ENCODE assay signal across 21 cellular contexts in genomic region chr3:89372456-89372855, GRCh38.
DNase-seq lines count a peak whose midpoint lies in the region; ATAC-seq and TF ChIP-seq lines count a peak whose summit lies in the region.
"Had no signal": no experiment of that assay in that cellular context is flagged by ENCODE, and none has a peak within 500 bp of the region (broad histone marks: within the 10 kb centered on the region; RNA-seq: fewer than 3 reads in every experiment).

No MANE protein-coding gene starts in this region.

- H3K9me2 ChIP-seq in SK-N-SH = no peaks in the 10 kb centered on the region

- H3K9ac ChIP-seq in SK-N-SH = no peak overlapping the region

- H3K4me3 ChIP-seq in SK-N-SH (ENCODE audit: low read depth in 2 of 2, low read length in 1 of 2) = no peak overlapping the region
- H3K4me3 ChIP-seq: coronary artery, gastrocnemius medialis, K562, testis had no signal

- DNase-seq in SK-N-SH (no peak), SK-MEL-5 (ENCODE audit: low read depth, low spot score) (peak; percentile 3), fibroblast of gingiva (ENCODE audit: low read depth) (peak; percentile 74), superior temporal gyrus (ENCODE audit: extremely low spot score) (peak; percentile 61), NCI-H748 treated with DMSO at 0.1 percent for 48 hours (lab: John Stamatoyannopoulos, UW) (no peak), DMS 273 treated with DMSO at 0.1 percent for 48 hours (lab: John Stamatoyannopoulos, UW) (no peak)
- DNase-seq: activated CD4-positive, alpha-beta T cell treated with anti-CD3 and anti-CD28 coated beads, Interleukin-2, amount 10 ng/mL, durations not matched to agents 24 days and 14 days; activated CD8-positive, alpha-beta memory T cell treated with anti-CD3 and anti-CD28 coated beads, Interleukin-2, amount 10 ng/mL, durations not matched to agents 7 days and 5 days; gastrocnemius medialis; hypothalamus; naive B cell; NCI-H1930; NCI-H524; retina; testis had no signal

- H4K20me1 ChIP-seq in SK-N-SH (ENCODE audit: insufficient read depth) = no peaks in the 10 kb centered on the region

- CTCF ChIA-PET in SK-N-SH (lab: Yijun Ruan, JAX) = interaction anchor here (1.3 kb wide), 1 partner anchor 14 kb away, joined by 3 read pairs; no protein-coding TSS in a partner anchor

- no peaks in the 10 kb centered on the region for H3K36me3 ChIP-seq in SK-N-SH (replicated peaks in 1 of 2; ENCODE audit: control insufficient read depth in 1 of 2, insufficient read depth in 2 of 2, low read length in 1 of 2)
- H3K36me3 ChIP-seq: gastrocnemius medialis had no signal

- no peaks in the 10 kb centered on the region; a peak in 1 of 4 replicates for H3K4me1 ChIP-seq in SK-N-SH (ENCODE audit: control insufficient read depth in 1 of 2, insufficient read depth in 2 of 2, low read depth in 1 of 2, low read length in 1 of 2)
- H3K4me1 ChIP-seq: gastrocnemius medialis, testis had no signal

- no peaks in the 10 kb centered on the region for H3K27me3 ChIP-seq in SK-N-SH (ENCODE audit: insufficient read depth)
- H3K27me3 ChIP-seq: gastrocnemius medialis, testis had no signal

- no peak for TF ChIP-seq CTCF in SK-N-SH (IDR thresholded peaks at IDR 0.05)

- no peak for ATAC-seq in SK-N-SH treated with all-trans-retinoic acid at 6 μM for 48 hours
- ATAC-seq in HG03196 (IDR thresholded peaks at IDR 0.05; ENCODE audit: unreplicated experiment) = no peak
- ATAC-seq: activated CD8-positive, alpha-beta memory T cell treated with anti-CD3 and anti-CD28 coated beads, Interleukin-2, amount 10 ng/mL, durations not matched to agents 7 days and 5 days; activated naive CD4-positive, alpha-beta T cell treated with anti-CD3 and anti-CD28 coated beads, Interleukin-2, amount 50 U/mL, for 72 hours; gastrocnemius medialis; K562; Right ventricle myocardium inferior had no signal

- no peak for TF ChIP-seq RAD21 in SK-N-SH (IDR thresholded peaks at IDR 0.05; ENCODE audit: low read length)

- POLR2A ChIA-PET in SK-N-SH (lab: Yijun Ruan, JAX) = no interaction called here

- no peaks in the 10 kb centered on the region for H3F3A ChIP-seq in SK-N-SH (replicated peaks; ENCODE audit: insufficient read depth)

- TF ChIP-seq EP300 in SK-N-SH (IDR thresholded peaks at IDR 0.05; ENCODE audit: borderline replicate concordance in 1 of 2, low read depth in 1 of 2, low read length in 1 of 2) = no peak

- 6% methylated on average over 1 of the region's 1 CpG for WGBS in SK-N-SH (ENCODE audit: low lambda C conversion rate)

- in situ Hi-C loops in SK-MEL-5 (cut with HindIII; ENCODE audit: low pct_unique_long_range_greater_than_20kb, low sequenced_read_pairs) = no loop called here

- H2AFZ ChIP-seq in SK-N-SH (ENCODE audit: low read depth) = no peak overlapping the region

- no peak overlapping the region for H3K27ac ChIP-seq in SK-N-SH (ENCODE audit: low read depth in 2 of 2, low read length in 1 of 2)
- H3K27ac ChIP-seq: coronary artery, gastrocnemius medialis, testis had no signal

- no peaks in the 10 kb centered on the region for H3K79me2 ChIP-seq in SK-N-SH (ENCODE audit: insufficient read depth)

- no peaks in the 10 kb centered on the region for H3K9me3 ChIP-seq in SK-N-SH
- H3K9me3 ChIP-seq: gastrocnemius medialis, testis had no signal

- no peak overlapping the region for H3K4me2 ChIP-seq in SK-N-SH

TF ChIP-seq in SK-N-SH, 30 proteins besides CTCF, POLR2A, EP300 and RAD21:
- TF ChIP-seq PBX3 (IDR thresholded peaks at IDR 0.05) (peak; percentile 26; the same call in 1 of the 2 replicates), TCF12 (IDR thresholded peaks at IDR 0.05) (peak; percentile 25; the same call in 1 of the 2 replicates), GABPA (IDR thresholded peaks at IDR 0.05; ENCODE audit: low read depth) (no peak), RFX5 (IDR thresholded peaks at IDR 0.05; ENCODE audit: low read length) (no peak)

TF ChIP-seq in SK-N-SH treated with all-trans-retinoic acid at 6 μM for 48 hours, 23 proteins besides CTCF, POLR2A, EP300 and RAD21:
- TF ChIP-seq ESRRG (CRISPR knock-in tag; IDR thresholded peaks at IDR 0.05) (no peak), ISL1 (CRISPR knock-in tag; IDR thresholded peaks at IDR 0.05) (no peak)

Comparison
In these comparisons a context has a peak if more than half of its experiments do, and no peak if none do; other contexts are left out.
1. DNase-seq: peak in SK-MEL-5 (single experiment), fibroblast of gingiva (single experiment) and superior temporal gyrus (single experiment); none in SK-N-SH (single experiment), NCI-H748 treated with DMSO at 0.1 percent for 48 hours (single experiment) and DMS 273 treated with DMSO at 0.1 percent for 48 hours (single experiment).